In the genomic region with DNA sequence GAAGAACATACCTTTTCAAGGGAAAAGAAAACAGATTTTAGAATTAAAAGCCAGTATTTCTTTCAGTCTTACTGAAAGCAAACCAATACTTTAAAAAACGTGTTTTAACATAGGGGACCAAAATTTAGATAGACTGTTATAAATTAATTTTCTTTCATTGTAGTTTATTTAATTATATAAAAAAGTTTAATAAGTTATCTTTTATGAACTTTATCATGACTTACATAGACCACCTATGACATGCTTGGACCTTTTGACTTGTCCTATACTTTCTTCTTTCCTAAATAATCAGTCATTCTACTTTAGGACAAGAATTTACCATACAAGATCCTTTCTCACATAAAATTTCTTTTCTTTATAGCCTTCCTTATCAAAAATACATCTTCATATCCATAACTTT, we compare ENCODE assay signal across 15 cellular contexts.
"Had no signal": no experiment of that assay in that cellular context is flagged by ENCODE, and none has a peak within 500 bp of the region (broad histone marks: within the 10 kb centered on the region; RNA-seq: fewer than 3 reads in every experiment).

No MANE protein-coding gene starts in this region.

- H3K4me1 ChIP-seq: body of pancreas, lower lobe of right lung, stomach had no signal

- H3K4me3 Mint-ChIP-seq: activated naive CD4-positive, alpha-beta T cell treated with anti-CD3 and anti-CD28 coated beads, Interleukin-2, amount 50 U/mL, for 24 hours; central memory CD8-positive, alpha-beta T cell; effector memory CD8-positive, alpha-beta T cell; immature natural killer cell had no signal

- H3K27me3 ChIP-seq: body of pancreas, stomach had no signal

- H3K27ac Mint-ChIP-seq: activated naive CD4-positive, alpha-beta T cell treated with anti-CD3 and anti-CD28 coated beads, Interleukin-2, amount 50 U/mL, for 24 hours; effector memory CD8-positive, alpha-beta T cell; immature natural killer cell had no signal

- H3K9me3 Mint-ChIP-seq: activated naive CD4-positive, alpha-beta T cell treated with anti-CD3 and anti-CD28 coated beads, Interleukin-2, amount 50 U/mL, for 24 hours; central memory CD8-positive, alpha-beta T cell; effector memory CD8-positive, alpha-beta T cell had no signal

- H3K4me3 ChIP-seq: body of pancreas, lower lobe of right lung, skin epidermis, stomach, thoracic aorta had no signal

- H3K27me3 Mint-ChIP-seq: activated naive CD4-positive, alpha-beta T cell treated with anti-CD3 and anti-CD28 coated beads, Interleukin-2, amount 50 U/mL, for 24 hours; central memory CD8-positive, alpha-beta T cell; effector memory CD8-positive, alpha-beta T cell had no signal

- ATAC-seq: body of pancreas; effector memory CD8-positive, alpha-beta T cell; lower lobe of right lung had no signal

- DNase-seq: activated CD4-positive, alpha-beta T cell treated with anti-CD3 and anti-CD28 coated beads, Interleukin-2, amount 50 U/mL, for 1 hour; activated T-cell treated with anti-CD3 and anti-CD28 coated beads for 4 hours; body of pancreas; effector memory CD8-positive, alpha-beta T cell; glutamatergic neuron; immature natural killer cell; lower lobe of right lung; midbrain; retina; stimulated activated CD4-positive, alpha-beta T cell treated with anti-CD3 and anti-CD28 coated beads, Interleukin-4, amount 100 ng/mL, for 4 hours; stomach had no signal

- H3K36me3 ChIP-seq: lower lobe of right lung, stomach, thoracic aorta had no signal

- H3K4me1 Mint-ChIP-seq: activated naive CD4-positive, alpha-beta T cell treated with anti-CD3 and anti-CD28 coated beads, Interleukin-2, amount 50 U/mL, for 24 hours; central memory CD8-positive, alpha-beta T cell; immature natural killer cell had no signal

- H3K9me3 ChIP-seq: body of pancreas, lower lobe of right lung, stomach, thoracic aorta had no signal

- H3K27ac ChIP-seq: body of pancreas, lower lobe of right lung, skin epidermis, stomach, thoracic aorta had no signal
